In genomic region chr1:198575292-198575691, GRCh38 we compare ENCODE assay signal across 1 cellular context.
TF ChIP-seq lines count a peak whose summit lies in the region.

No MANE protein-coding gene starts in this region.

TF ChIP-seq in GM12878, 131 proteins besides CTCF, POLR2A, EP300 and RAD21 (continued from another document):
- no peak for TF ChIP-seq RELB (IDR thresholded peaks at IDR 0.05; ENCODE audit: low read depth)
- peak; percentile 15; the same call in 1 of the 2 replicates for TF ChIP-seq JUNB (IDR thresholded peaks at IDR 0.05)
